Comparison of ENCODE assay signal across 22 cellular contexts in the genomic region with DNA sequence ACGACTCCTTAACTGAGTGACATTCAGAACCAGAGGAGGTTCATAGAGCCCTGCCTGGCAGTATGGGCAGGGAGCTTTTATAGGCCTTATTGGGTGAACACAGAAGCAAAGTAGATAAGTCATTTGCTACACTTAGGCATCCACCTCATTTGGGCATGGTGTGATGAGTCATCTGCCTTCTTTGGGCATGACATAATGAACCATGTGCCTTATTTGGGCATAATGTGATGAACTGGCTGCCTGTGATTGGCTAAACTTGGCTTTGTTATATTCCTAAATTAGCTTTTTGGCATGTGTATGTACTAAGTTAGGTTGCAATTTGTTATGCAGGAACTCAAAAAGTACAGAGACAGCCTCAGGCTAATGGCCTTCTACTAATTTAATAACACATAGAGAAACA.
DNase-seq lines count a peak whose midpoint lies in the region; ATAC-seq, FAIRE-seq and TF ChIP-seq lines count a peak whose summit lies in the region.
"Had no signal": no experiment of that assay in that cellular context is flagged by ENCODE, and none has a peak within 500 bp of the region (broad histone marks: within the 10 kb centered on the region; RNA-seq: fewer than 3 reads in every experiment).

No MANE protein-coding gene starts in this region.

- TF ChIP-seq POLR2A in gastroesophageal sphincter (IDR thresholded peaks at IDR 0.05), result no peak

- POLR2A ChIA-PET in CD4-positive, alpha-beta memory T cell (lab: Charles Lee; ENCODE audit: partially characterized antibody), result no interaction called here

- CTCF ChIA-PET in CD4-positive, alpha-beta memory T cell (lab: Charles Lee; ENCODE audit: partially characterized antibody), result no interaction called here

- H3K36me3 ChIP-seq in DND-41 (ENCODE audit: insufficient read depth, low read length), result no peaks in the 10 kb centered on the region
- H3K36me3 ChIP-seq in astrocyte (ENCODE audit: insufficient read depth, low read length), result no peaks in the 10 kb centered on the region
- no peaks in the 10 kb centered on the region for H3K36me3 ChIP-seq in CD4-positive, alpha-beta memory T cell (ENCODE audit: insufficient read depth, low read length)
- H3K36me3 ChIP-seq in gastroesophageal sphincter, result no peaks in the 10 kb centered on the region
- H3K36me3 ChIP-seq: lower lobe of right lung, right atrium auricular region, tibial nerve had no signal

- H3K79me2 ChIP-seq in DND-41 (ENCODE audit: insufficient read depth, low read length) (no peaks in the 10 kb centered on the region), astrocyte (ENCODE audit: insufficient read depth, low read length) (no peaks in the 10 kb centered on the region)

- 70 to 77% methylated on average over 1 of the region's 1 CpG for WGBS in gastroesophageal sphincter (ENCODE audit: low coverage in 1 of 2), 2 donors

- no peak for TF ChIP-seq EP300 in gastroesophageal sphincter (IDR thresholded peaks at IDR 0.05)

- TF ChIP-seq CTCF in DND-41 (IDR thresholded peaks at IDR 0.05; ENCODE audit: borderline replicate concordance, extremely low read depth, low read length, poor library complexity, severe bottlenecking) (no peak), astrocyte (IDR thresholded peaks at IDR 0.05; ENCODE audit: insufficient read depth, low read depth, low read length) (no peak), gastroesophageal sphincter (IDR thresholded peaks at IDR 0.05) (no peak)

- no peaks in the 10 kb centered on the region for H4K20me1 ChIP-seq in DND-41 (ENCODE audit: insufficient read depth, low read length)
- no peaks in the 10 kb centered on the region for H4K20me1 ChIP-seq in astrocyte (ENCODE audit: insufficient read depth, low read length)

- H3K9ac ChIP-seq in DND-41 (ENCODE audit: low read depth, low read length), result no peak overlapping the region
- H3K9ac ChIP-seq in astrocyte (ENCODE audit: low read length), result no peak overlapping the region

- H3K4me3 Mint-ChIP-seq in astrocyte (ENCODE audit: unreplicated experiment) (no peak overlapping the region), T-helper 17 cell (no peak overlapping the region)
- H3K4me3 Mint-ChIP-seq in CD4-positive, alpha-beta memory T cell, result no peak overlapping the region
- H3K4me3 Mint-ChIP-seq: T-cell had no signal

- H2AFZ ChIP-seq in DND-41 (ENCODE audit: low read depth, low read length) (no peak overlapping the region), astrocyte (ENCODE audit: low read depth, low read length) (no peak overlapping the region)

- H3K9me3 ChIP-seq in DND-41 (ENCODE audit: insufficient read depth, low read length, severe bottlenecking) (no peaks in the 10 kb centered on the region), astrocyte (ENCODE audit: insufficient read depth, low read depth, low read length) (no peaks in the 10 kb centered on the region), T-helper 17 cell (ENCODE audit: control insufficient read depth, low read length, poor library complexity, severe bottlenecking) (no peaks in the 10 kb centered on the region), gastroesophageal sphincter (no peaks in the 10 kb centered on the region)
- no peaks in the 10 kb centered on the region for H3K9me3 ChIP-seq in CD4-positive, alpha-beta memory T cell (ENCODE audit: control insufficient read depth in 1 of 2, low read length in 2 of 2)
- H3K9me3 ChIP-seq: lower lobe of right lung, right atrium auricular region, tibial nerve had no signal

- H3K27me3 Mint-ChIP-seq in astrocyte (ENCODE audit: low read depth, unreplicated experiment) (no peaks in the 10 kb centered on the region), T-helper 17 cell (no peaks in the 10 kb centered on the region)
- no peaks in the 10 kb centered on the region for H3K27me3 Mint-ChIP-seq in CD4-positive, alpha-beta memory T cell
- H3K27me3 Mint-ChIP-seq: T-cell had no signal

- H3K27ac ChIP-seq in DND-41 (ENCODE audit: low read length), result no peak overlapping the region
- H3K27ac ChIP-seq in astrocyte (ENCODE audit: low read depth, low read length), result no peak overlapping the region
- H3K27ac ChIP-seq in CD4-positive, alpha-beta memory T cell (ENCODE audit: low read depth, low read length), result no peak overlapping the region
- H3K27ac ChIP-seq in gastroesophageal sphincter, result no peak overlapping the region
- H3K27ac ChIP-seq: coronary artery, lower lobe of right lung, right atrium auricular region, tibial nerve, VCaP had no signal

- no peak for FAIRE-seq in astrocyte (lab: Jason Lieb, UNC)

- H3K27me3 ChIP-seq in DND-41 (ENCODE audit: insufficient read depth, low read length, poor library complexity) (no peaks in the 10 kb centered on the region), astrocyte (ENCODE audit: insufficient read depth, low read length) (no peaks in the 10 kb centered on the region), gastroesophageal sphincter (no peaks in the 10 kb centered on the region)
- no peaks in the 10 kb centered on the region for H3K27me3 ChIP-seq in CD4-positive, alpha-beta memory T cell (ENCODE audit: insufficient read depth, low read length)
- H3K27me3 ChIP-seq: right atrium auricular region, tibial nerve had no signal

- peak; percentile 37; the same call in 1 of the 3 replicates for ATAC-seq in DND-41 (ENCODE audit: insufficient read depth, low read depth)
- ATAC-seq in T-helper 17 cell, result no peak
- no peak for ATAC-seq in gastroesophageal sphincter
- ATAC-seq: lower lobe of right lung, Right ventricle myocardium inferior, T-cell had no signal

- no peaks in the 10 kb centered on the region for H3K4me1 ChIP-seq in DND-41 (ENCODE audit: insufficient read depth, low read length)
- H3K4me1 ChIP-seq in astrocyte (ENCODE audit: insufficient read depth, low read length), result no peaks in the 10 kb centered on the region
- H3K4me1 ChIP-seq in CD4-positive, alpha-beta memory T cell (ENCODE audit: insufficient read depth, low read length), result no peaks in the 10 kb centered on the region
- no peaks in the 10 kb centered on the region for H3K4me1 ChIP-seq in gastroesophageal sphincter
- H3K4me1 ChIP-seq: lower lobe of right lung, right atrium auricular region, tibial nerve had no signal

- H3K4me3 ChIP-seq in DND-41 (ENCODE audit: low read depth in 1 of 2, low read length in 2 of 2) (no peak overlapping the region), astrocyte (ENCODE audit: insufficient read depth, low read depth, low read length) (no peak overlapping the region), gastroesophageal sphincter (no peak overlapping the region)
- H3K4me3 ChIP-seq in CD4-positive, alpha-beta memory T cell (ENCODE audit: low read length in 2 of 2), result no peak overlapping the region
- H3K4me3 ChIP-seq: coronary artery, lower lobe of right lung, right atrium auricular region, tibial nerve had no signal

- DNase-seq in DND-41, result no peak
- DNase-seq in M059J (ENCODE audit: low read depth), result peak; percentile 13
- DNase-seq in astrocyte (ENCODE audit: low read depth), result peak; percentile 18
- peak; percentile 62 for DNase-seq in foreskin melanocyte
- DNase-seq in CD4-positive, alpha-beta memory T cell, result no peak
- DNase-seq in T-helper 17 cell, result no peak
- DNase-seq in DMS 273 treated with DMSO at 0.1 percent for 48 hours (lab: John Stamatoyannopoulos, UW), result no peak
- DNase-seq: activated CD4-positive, alpha-beta T cell treated with anti-CD3 and anti-CD28 coated beads, Interleukin-2, amount 50 U/mL, for 48 hours; activated naive CD4-positive, alpha-beta T cell treated with Interleukin-2 at 50 U/mL for 16 hours; lower lobe of right lung; NCI-H146; NCI-H446; occipital lobe; stimulated activated CD4-positive, alpha-beta T cell treated with anti-CD3 and anti-CD28 coated beads, Interleukin-15, amount 100 ng/mL, for 24 hours; stimulated activated naive CD4-positive, alpha-beta T cell; T-cell had no signal

- H3K4me2 ChIP-seq in DND-41 (ENCODE audit: insufficient read depth, low read length), result no peak overlapping the region
- H3K4me2 ChIP-seq in astrocyte (ENCODE audit: low read length), result no peak overlapping the region

- H3K36me3 Mint-ChIP-seq in astrocyte (ENCODE audit: low read depth, unreplicated experiment) (no peaks in the 10 kb centered on the region), T-helper 17 cell (ENCODE audit: low read depth) (no peaks in the 10 kb centered on the region)
- no peaks in the 10 kb centered on the region for H3K36me3 Mint-ChIP-seq in CD4-positive, alpha-beta memory T cell
- H3K36me3 Mint-ChIP-seq: T-cell had no signal

- H3K27ac Mint-ChIP-seq in astrocyte (ENCODE audit: unreplicated experiment) (no peak overlapping the region), T-helper 17 cell (no peak overlapping the region)
- no peak overlapping the region for H3K27ac Mint-ChIP-seq in CD4-positive, alpha-beta memory T cell
- H3K27ac Mint-ChIP-seq: T-cell had no signal

- H3K9me3 Mint-ChIP-seq in astrocyte (ENCODE audit: unreplicated experiment), result no peaks in the 10 kb centered on the region
- H3K9me3 Mint-ChIP-seq in CD4-positive, alpha-beta memory T cell, result peaks cover 0 to 11% (median 5%) of the 10 kb centered on the region in 8 donors

- H3K4me1 Mint-ChIP-seq in astrocyte (ENCODE audit: low read depth, unreplicated experiment) (peaks cover 3% of the 10 kb centered on the region), T-helper 17 cell (no peaks in the 10 kb centered on the region)
- H3K4me1 Mint-ChIP-seq in CD4-positive, alpha-beta memory T cell, result no peaks in the 10 kb centered on the region
- H3K4me1 Mint-ChIP-seq: T-cell had no signal

- intact Hi-C loops in CD4-positive, alpha-beta memory T cell (cut with micrococcal nuclease), result no loop called here

Comparison
In these comparisons a context has a peak if more than half of its experiments do, and no peak if none do; other contexts are left out.
1. DNase-seq: peak in M059J (single experiment), astrocyte (single experiment) and foreskin melanocyte (single experiment); none in DND-41 (single experiment), CD4-positive, alpha-beta memory T cell (0 of 5), T-helper 17 cell (0 of 3) and DMS 273 treated with DMSO at 0.1 percent for 48 hours (single experiment).